ENCODE assay signal across 10 cellular contexts in the genomic region with DNA sequence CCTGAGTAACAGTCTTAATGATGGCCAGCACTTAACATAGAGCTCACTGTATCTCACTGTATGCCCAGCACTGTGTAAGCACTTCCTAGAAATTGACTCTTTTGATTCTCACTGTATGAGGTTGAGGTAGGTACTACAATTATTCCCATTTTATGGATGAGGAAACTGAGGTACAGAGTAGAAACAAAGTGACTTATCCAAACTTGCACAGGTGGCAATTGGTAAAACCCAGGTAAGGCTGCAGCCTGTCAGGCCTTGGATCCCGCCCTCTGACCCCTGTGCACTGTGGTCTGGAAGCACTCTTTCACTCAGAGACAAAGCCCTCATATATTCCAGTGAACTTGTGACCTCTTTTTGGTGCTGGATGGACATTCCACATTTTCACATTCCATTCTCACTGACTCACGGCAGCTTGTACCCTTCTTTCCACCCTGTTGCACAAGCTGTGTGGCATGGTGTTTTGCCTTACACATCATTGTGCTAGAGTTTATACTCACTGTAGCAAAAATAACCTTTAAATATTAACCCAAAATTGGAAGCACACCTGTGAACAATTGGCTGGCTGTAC. TPM values are rescaled to one million over a fixed set of nuclear protein-coding genes. Genes with fewer than 3 reads are reported as not detected.
DNase-seq lines count a peak whose midpoint lies in the region; ATAC-seq, FAIRE-seq and TF ChIP-seq lines count a peak whose summit lies in the region.
"Had no signal": no experiment of that assay in that cellular context is flagged by ENCODE, and none has a peak within 500 bp of the region (broad histone marks: within the 10 kb centered on the region; RNA-seq: fewer than 3 reads in every experiment).

No MANE protein-coding gene starts in this region.

- no peaks in the 10 kb centered on the region for H3K36me3 ChIP-seq in astrocyte (ENCODE audit: insufficient read depth, low read length)
- H3K36me3 ChIP-seq: prostate gland had no signal

- no peak overlapping the region for H3K9ac ChIP-seq in astrocyte (ENCODE audit: low read length)

- H3K4me2 ChIP-seq in astrocyte (ENCODE audit: low read length), result peak overlapping the region; percentile 31

- peak; percentile 62 for FAIRE-seq in astrocyte (lab: Jason Lieb, UNC)

- no peak overlapping the region for H3K4me3 ChIP-seq in astrocyte (ENCODE audit: insufficient read depth, low read depth, low read length)
- H3K4me3 ChIP-seq: prostate gland had no signal

- H3K36me3 Mint-ChIP-seq in HFFc6 (ENCODE audit: low read depth) (peaks cover 11% of the 10 kb centered on the region), astrocyte (ENCODE audit: low read depth, unreplicated experiment) (no peaks in the 10 kb centered on the region)
- peaks cover 4% of the 10 kb centered on the region for H3K36me3 Mint-ChIP-seq in activated CD4-positive, alpha-beta T cell treated with anti-CD3 and anti-CD28 coated beads, Interleukin-2, amount 10 ng/mL, durations not matched to agents 24 days and 14 days (ENCODE audit: low read depth)
- H3K36me3 Mint-ChIP-seq: stimulated activated effector memory CD8-positive, alpha-beta T cell treated with anti-CD3 and anti-CD28 coated beads, Interleukin-12 subunit alpha, Interleukin-12 subunit beta, amount 100 ng/mL, for 72 hours had no signal

- no peaks in the 10 kb centered on the region for H3K27me3 Mint-ChIP-seq in HFFc6 (ENCODE audit: insufficient read depth)
- no peaks in the 10 kb centered on the region for H3K27me3 Mint-ChIP-seq in astrocyte (ENCODE audit: low read depth, unreplicated experiment)
- H3K27me3 Mint-ChIP-seq in activated CD4-positive, alpha-beta T cell treated with anti-CD3 and anti-CD28 coated beads, Interleukin-2, amount 10 ng/mL, durations not matched to agents 24 days and 14 days, result no peaks in the 10 kb centered on the region

- H3K4me1 ChIP-seq in astrocyte (ENCODE audit: insufficient read depth, low read length), result peaks cover 9% of the 10 kb centered on the region
- H3K4me1 ChIP-seq: prostate gland had no signal

- H3K27ac Mint-ChIP-seq in HFFc6 (peak overlapping the region; percentile 58; the same call in 1 of the 2 replicates), astrocyte (ENCODE audit: unreplicated experiment) (peak overlapping the region; percentile 75)
- H3K27ac Mint-ChIP-seq in activated CD4-positive, alpha-beta T cell treated with anti-CD3 and anti-CD28 coated beads, Interleukin-2, amount 10 ng/mL, durations not matched to agents 24 days and 14 days, result no peak overlapping the region
- H3K27ac Mint-ChIP-seq: IgD-negative memory B cell; stimulated activated effector memory CD8-positive, alpha-beta T cell treated with anti-CD3 and anti-CD28 coated beads, Interleukin-12 subunit alpha, Interleukin-12 subunit beta, amount 100 ng/mL, for 72 hours had no signal

- no peak for TF ChIP-seq CTCF in HFFc6 (IDR thresholded peaks at IDR 0.05)
- no peak for TF ChIP-seq CTCF in astrocyte (IDR thresholded peaks at IDR 0.05; ENCODE audit: insufficient read depth, low read depth, low read length)

- no peaks in the 10 kb centered on the region for H3K27me3 ChIP-seq in astrocyte (ENCODE audit: insufficient read depth, low read length)

- no peaks in the 10 kb centered on the region for H4K20me1 ChIP-seq in astrocyte (ENCODE audit: insufficient read depth, low read length)

- intact Hi-C loops in activated CD4-positive, alpha-beta T cell treated with anti-CD3 and anti-CD28 coated beads, Interleukin-2, amount 10 ng/mL, durations not matched to agents 24 days and 14 days (cut with micrococcal nuclease), result no loop called here

- no peaks in the 10 kb centered on the region for H3K9me3 ChIP-seq in astrocyte (ENCODE audit: insufficient read depth, low read depth, low read length)
- H3K9me3 ChIP-seq: prostate gland had no signal

- H3K27ac ChIP-seq in astrocyte (ENCODE audit: low read depth, low read length), result no peak overlapping the region
- H3K27ac ChIP-seq: prostate gland had no signal

- H2AFZ ChIP-seq in astrocyte (ENCODE audit: low read depth, low read length), result no peak overlapping the region

- ATAC-seq in GM18861 (IDR thresholded peaks at IDR 0.05; ENCODE audit: unreplicated experiment), result no peak
- ATAC-seq: stimulated activated effector memory CD8-positive, alpha-beta T cell treated with anti-CD3 and anti-CD28 coated beads, Interleukin-12 subunit alpha, Interleukin-12 subunit beta, amount 100 ng/mL, for 72 hours had no signal

- DNase-seq in HFFc6 (peak; percentile 68), astrocyte (ENCODE audit: low read depth) (peak; percentile 86), iris pigment epithelial cell (ENCODE audit: low read depth) (peak; percentile 95), stromal cell of bone marrow (ENCODE audit: low read depth) (peak; percentile 85)
- no peak for DNase-seq in activated CD4-positive, alpha-beta T cell treated with anti-CD3 and anti-CD28 coated beads, Interleukin-2, amount 10 ng/mL, durations not matched to agents 24 days and 14 days
- DNase-seq in stimulated activated CD4-positive, alpha-beta T cell treated with anti-CD3 and anti-CD28 coated beads, Interleukin-15, amount 100 ng/mL, for 24 hours, result no peak

- peak overlapping the region; percentile 19; the same call in 1 of the 2 replicates for H3K4me3 Mint-ChIP-seq in HFFc6
- H3K4me3 Mint-ChIP-seq in astrocyte (ENCODE audit: unreplicated experiment), result no peak overlapping the region
- H3K4me3 Mint-ChIP-seq in activated CD4-positive, alpha-beta T cell treated with anti-CD3 and anti-CD28 coated beads, Interleukin-2, amount 10 ng/mL, durations not matched to agents 24 days and 14 days, result no peak overlapping the region
- H3K4me3 Mint-ChIP-seq: IgD-negative memory B cell; stimulated activated effector memory CD8-positive, alpha-beta T cell treated with anti-CD3 and anti-CD28 coated beads, Interleukin-12 subunit alpha, Interleukin-12 subunit beta, amount 100 ng/mL, for 72 hours had no signal

- H3K79me2 ChIP-seq in astrocyte (ENCODE audit: insufficient read depth, low read length), result no peaks in the 10 kb centered on the region

- H3K4me1 Mint-ChIP-seq in HFFc6 (ENCODE audit: low read depth) (peaks cover 45% of the 10 kb centered on the region), astrocyte (ENCODE audit: low read depth, unreplicated experiment) (peaks cover 7% of the 10 kb centered on the region)
- no peaks in the 10 kb centered on the region for H3K4me1 Mint-ChIP-seq in activated CD4-positive, alpha-beta T cell treated with anti-CD3 and anti-CD28 coated beads, Interleukin-2, amount 10 ng/mL, durations not matched to agents 24 days and 14 days
- H3K4me1 Mint-ChIP-seq: IgD-negative memory B cell; stimulated activated effector memory CD8-positive, alpha-beta T cell treated with anti-CD3 and anti-CD28 coated beads, Interleukin-12 subunit alpha, Interleukin-12 subunit beta, amount 100 ng/mL, for 72 hours had no signal

- H3K9me3 Mint-ChIP-seq in HFFc6 (0 out of 2 replicates have a peak, but pooled peaks cover 2% of the 10 kb centered on the region), astrocyte (ENCODE audit: unreplicated experiment) (peaks cover 11% of the 10 kb centered on the region)
- H3K9me3 Mint-ChIP-seq in activated CD4-positive, alpha-beta T cell treated with anti-CD3 and anti-CD28 coated beads, Interleukin-2, amount 10 ng/mL, durations not matched to agents 24 days and 14 days, result peaks cover 16% of the 10 kb centered on the region

RNA-seq across cellular contexts. Expression of a gene that starts 21.7 kb away (rescaled TPM):
- total RNA-seq in HFFc6 (2021; fragmentation: NEBNext Ultra II Directional; extraction: Animal tissue kit (Norgen Biotek cat#: 25700)), result not detected
- not detected in 2 replicates for total RNA-seq in astrocyte
- 0.79 and 1.0 TPM in 2 replicates for total RNA-seq in activated CD4-positive, alpha-beta T cell treated with anti-CD3 and anti-CD28 coated beads, Interleukin-2, amount 10 ng/mL, durations not matched to agents 24 days and 14 days

Comparison
In these comparisons a context has a peak if more than half of its experiments do, and no peak if none do; other contexts are left out.
1. DNase-seq: peak in HFFc6 (single experiment), astrocyte (single experiment), iris pigment epithelial cell (single experiment) and stromal cell of bone marrow (single experiment); none in activated CD4-positive, alpha-beta T cell treated with anti-CD3 and anti-CD28 coated beads, Interleukin-2, amount 10 ng/mL, durations not matched to agents 24 days and 14 days (single experiment) and stimulated activated CD4-positive, alpha-beta T cell treated with anti-CD3 and anti-CD28 coated beads, Interleukin-15, amount 100 ng/mL, for 24 hours (single experiment).